Comparison of ENCODE assay signal across 20 cellular contexts in genomic region chr1:55466921-55467320, GRCh38.
"Had no signal": no experiment of that assay in that cellular context is flagged by ENCODE, and none has a peak within 500 bp of the region (broad histone marks: within the 10 kb centered on the region; RNA-seq: fewer than 3 reads in every experiment).

No MANE protein-coding gene starts in this region.

- H3K4me1 ChIP-seq: foreskin keratinocyte, upper lobe of right lung had no signal

- ATAC-seq: activated CD8-positive, alpha-beta T cell treated with anti-CD3 and anti-CD28 coated beads for 36 hours; activated naive CD8-positive, alpha-beta T cell treated with anti-CD3 and anti-CD28 coated beads, Interleukin-2, amount 50 U/mL, for 24 hours; left ventricle myocardium superior; natural killer cell; sciatic nerve; T-cell had no signal

- H3K27me3 ChIP-seq: foreskin keratinocyte, upper lobe of right lung had no signal

- H3K27ac ChIP-seq: foreskin keratinocyte, upper lobe of right lung, WERI-Rb-1 had no signal

- H3K9me3 ChIP-seq: upper lobe of right lung had no signal

- H3K36me3 ChIP-seq: upper lobe of right lung, WERI-Rb-1 had no signal

- DNase-seq: activated CD4-positive, alpha-beta T cell treated with anti-CD3 and anti-CD28 coated beads, Interleukin-2, amount 10 ng/mL, durations not matched to agents 7 days and 5 days; activated CD4-positive, CD25-positive, alpha-beta regulatory T cell treated with anti-CD3 and anti-CD28 coated beads, Interleukin-2, amount 50 U/mL, for 72 hours; activated CD8-positive, alpha-beta T cell treated with anti-CD3 and anti-CD28 coated beads for 36 hours; activated gamma-delta T cell; activated naive CD4-positive, alpha-beta T cell treated with anti-CD3 and anti-CD28 coated beads, Interleukin-2, amount 50 U/mL, for 16 hours; activated naive CD8-positive, alpha-beta T cell treated with anti-CD3 and anti-CD28 coated beads, Interleukin-2, amount 50 U/mL, for 24 hours; aorta; effector memory CD4-positive, alpha-beta T cell; hippocampal formation; kidney glomerular epithelial cell; left ventricle myocardium superior; midbrain; natural killer cell; stimulated activated CD4-positive, alpha-beta T cell treated with anti-CD3 and anti-CD28 coated beads, Interleukin-4, amount 100 ng/mL, for 1 hour; stimulated activated naive CD4-positive, alpha-beta T cell; T-cell; upper lobe of right lung; WERI-Rb-1 had no signal

- H3K4me3 ChIP-seq: upper lobe of right lung had no signal
